ENCODE assay signal across 13 cellular contexts in the genomic region with DNA sequence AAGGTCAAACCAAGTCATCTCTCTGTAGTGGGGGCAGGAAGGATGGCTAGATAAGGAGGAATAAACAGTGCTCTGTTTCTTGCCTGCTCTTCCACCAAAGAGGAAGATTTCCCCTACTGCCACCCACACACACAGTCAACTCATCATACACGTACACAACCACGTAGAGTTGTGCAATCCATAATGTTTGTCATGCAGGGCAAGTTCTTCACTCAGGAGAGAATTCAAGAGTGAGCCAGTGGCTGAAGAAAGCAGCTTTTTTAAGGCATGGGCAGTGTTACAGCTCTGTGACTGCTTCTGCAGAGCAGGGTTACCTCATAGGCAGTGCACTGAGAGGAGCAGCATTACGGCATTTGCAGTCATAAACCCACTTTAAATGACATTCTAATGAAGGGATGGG.
DNase-seq lines count a peak whose midpoint lies in the region; ATAC-seq and TF ChIP-seq lines count a peak whose summit lies in the region.
"Had no signal": no experiment of that assay in that cellular context is flagged by ENCODE, and none has a peak within 500 bp of the region (broad histone marks: within the 10 kb centered on the region; RNA-seq: fewer than 3 reads in every experiment).

No MANE protein-coding gene starts in this region.

- ATAC-seq in left lung: peak; percentile 65
- no peak for ATAC-seq in HG03108 (IDR thresholded peaks at IDR 0.05; ENCODE audit: unreplicated experiment)
- no peak for ATAC-seq in HG03354 (IDR thresholded peaks at IDR 0.05; ENCODE audit: poor library complexity, severe bottlenecking, unreplicated experiment)

- DNase-seq in AG08396 (ENCODE audit: low spot score) (peak; percentile 42), HT1080 (ENCODE audit: low read depth) (peak; percentile 7), cardiac fibroblast (ENCODE audit: low read depth in 2 of 2) (peak; percentile 89 to 92), left lung (no peak), NCI-H146 (lab: John Stamatoyannopoulos, UW) (no peak), SW480 (ENCODE audit: low spot score) (no peak)
- DNase-seq: activated T-cell treated with anti-CD3 and anti-CD28 coated beads for 4 hours; amniotic stem cell; CD4-positive, CD25-positive, alpha-beta regulatory T cell; NCI-H2107; Peyer's patch had no signal

- no peaks in the 10 kb centered on the region for H3K36me3 ChIP-seq in left lung
- H3K36me3 ChIP-seq: Peyer's patch had no signal

- H3K9me3 ChIP-seq in left lung: no peaks in the 10 kb centered on the region
- H3K9me3 ChIP-seq: Peyer's patch had no signal

- no peaks in the 10 kb centered on the region for H3K4me1 ChIP-seq in left lung
- H3K4me1 ChIP-seq: Peyer's patch had no signal

- no peaks in the 10 kb centered on the region for H3K27me3 ChIP-seq in left lung
- H3K27me3 ChIP-seq: Peyer's patch had no signal

- TF ChIP-seq CTCF in cardiac fibroblast (IDR thresholded peaks at IDR 0.05; ENCODE audit: low read depth, low read length) (no peak), left lung (IDR thresholded peaks at IDR 0.05) (no peak)

- H3K4me3 ChIP-seq in cardiac fibroblast (replicated peaks in 1 of 2; ENCODE audit: low read depth in 2 of 2, low read length in 2 of 2): no peak overlapping the region
- H3K4me3 ChIP-seq in left lung: no peak overlapping the region
- H3K4me3 ChIP-seq: Peyer's patch had no signal

- intact Hi-C loops in left lung (cut with DNase I): no loop called here

- no peak overlapping the region for H3K27ac ChIP-seq in left lung
- H3K27ac ChIP-seq: Peyer's patch had no signal

Comparison
In these comparisons a context has a peak if more than half of its experiments do, and no peak if none do; other contexts are left out.
1. DNase-seq: peak in AG08396 (single experiment), HT1080 (single experiment) and cardiac fibroblast (2 of 2); none in left lung (0 of 2), NCI-H146 (single experiment) and SW480 (single experiment).